In genomic region chrX:21839334-21840198, GRCh38 we compare ENCODE assay signal across 8 cellular contexts. TPM values are rescaled to one million over a fixed set of nuclear protein-coding genes. Genes with fewer than 3 reads are reported as not detected.
DNase-seq lines count a peak whose midpoint lies in the region; ATAC-seq and TF ChIP-seq lines count a peak whose summit lies in the region.

Gene MBTPS2, plus strand, starts transcription at chrX:21839617. Its CDS starts 118 bp downstream, at chrX:21839735.

- no peaks in the 10 kb centered on the region for H3K36me3 ChIP-seq in SK-N-MC (ENCODE audit: insufficient read depth, low read length)

- H3K27ac ChIP-seq in SK-N-MC = peak within 1 kb of the TSS; percentile 82; the same call in 1 of the 2 replicates
- H3K27ac ChIP-seq in temporal lobe (ENCODE audit: low read depth, low read length) = peak within 1 kb of the TSS; percentile 71

- peak within 1 kb of the TSS; percentile 94 for H3K9ac ChIP-seq in SK-N-MC (ENCODE audit: insufficient read length)

- peak within 1 kb of the TSS; percentile 89 for H3K4me3 ChIP-seq in GM08714 (ENCODE audit: low read length)
- H3K4me3 ChIP-seq in SK-N-MC = peak within 1 kb of the TSS; percentile 79

- TF ChIP-seq CTCF in omental fat pad (IDR thresholded peaks at IDR 0.05) = no peak

- ATAC-seq in HG02571 (IDR thresholded peaks at IDR 0.05; ENCODE audit: unreplicated experiment) (peak; percentile 80), omental fat pad (ENCODE audit: low FRiP score) (peak; percentile 93)

- peak; percentile 14 for DNase-seq in NCI-H1048 (lab: John Stamatoyannopoulos, UW)
- peak; percentile 70 for DNase-seq in SK-N-MC (ENCODE audit: low read depth, low spot score)
- DNase-seq in activated naive CD4-positive, alpha-beta T cell treated with anti-CD3 and anti-CD28 coated beads, Interleukin-2, amount 50 U/mL, for 16 hours = peak; percentile 79
- peak; percentile 87 for DNase-seq in glomerular visceral epithelial cell (ENCODE audit: extremely low spot score)
- DNase-seq in omental fat pad (ENCODE audit: low spot score) = peak; percentile 29

- H3K9me3 ChIP-seq in SK-N-MC (ENCODE audit: low read depth, low read length) = no peaks in the 10 kb centered on the region

RNA-seq across cellular contexts. Expression of gene MBTPS2, which starts in this region (rescaled TPM):
- total RNA-seq in omental fat pad = 10 to 100 TPM in 2 of 4 donors, 1 to 10 TPM in 2; 7.4 to 12.5 (median 9.2) TPM
- total RNA-seq in temporal lobe = 15.5 TPM

Comparison
In these comparisons a context has a peak if more than half of its experiments do, and no peak if none do; other contexts are left out.
1. Peak in every context shown above with its lines: DNase-seq, ATAC-seq, H3K4me3 ChIP-seq and H3K27ac ChIP-seq.
2. DNase-seq: peak in every context shown above with its lines; median percentile 87 in glomerular visceral epithelial cell; 79 in activated naive CD4-positive, alpha-beta T cell treated with anti-CD3 and anti-CD28 coated beads, Interleukin-2, amount 50 U/mL, for 16 hours; 70 in SK-N-MC; 29 in omental fat pad; 14 in NCI-H1048.